Comparison of ENCODE assay signal across 23 cellular contexts in the genomic region with DNA sequence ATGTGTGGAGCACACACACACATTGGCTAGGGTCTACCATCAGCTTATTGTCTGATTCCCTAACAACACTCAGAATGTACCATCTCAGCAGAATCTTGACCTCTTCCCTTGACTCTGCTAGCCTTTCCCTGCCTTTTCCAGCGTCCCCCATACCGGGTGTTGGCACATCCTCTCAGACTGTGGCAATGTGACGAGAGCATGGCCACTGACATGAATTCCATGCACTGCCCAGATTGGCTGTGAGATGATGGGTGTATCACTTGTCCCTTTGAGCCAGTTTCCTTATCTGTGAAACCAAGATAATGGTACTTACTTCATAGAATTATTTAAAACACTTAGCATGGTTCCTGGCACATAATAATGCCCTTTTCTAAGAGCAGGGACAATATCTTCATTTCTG.
DNase-seq lines count a peak whose midpoint lies in the region; ATAC-seq and TF ChIP-seq lines count a peak whose summit lies in the region.
"Had no signal": no experiment of that assay in that cellular context is flagged by ENCODE, and none has a peak within 500 bp of the region (broad histone marks: within the 10 kb centered on the region; RNA-seq: fewer than 3 reads in every experiment).

No MANE protein-coding gene starts in this region.

- H3K4me2 ChIP-seq in mesenchymal stem cell (ENCODE audit: low read length, poor library complexity, severe bottlenecking) = no peak overlapping the region
- H3K4me2 ChIP-seq: A549; BLaER1 treated with 17β-estradiol and CSF1 and Interleukin-3, amounts not matched to agents 10 nM and 100 nM; GM23338 had no signal

- no peak overlapping the region for H2BK120ac ChIP-seq in mesenchymal stem cell (ENCODE audit: low read depth, low read length)

- no peak overlapping the region for H2AK5ac ChIP-seq in mesenchymal stem cell (ENCODE audit: low read length, severe bottlenecking)

- H3K4me1 ChIP-seq in right atrium auricular region (no peaks in the 10 kb centered on the region), heart right ventricle (peaks cover 0 to 9% (median 3%) of the 10 kb centered on the region in 9 donors), mesenchymal stem cell (ENCODE audit: control insufficient read depth, insufficient read depth, low read depth, low read length) (no peaks in the 10 kb centered on the region)
- H3K4me1 ChIP-seq: A549; BE2C; BLaER1 treated with 17β-estradiol and CSF1 and Interleukin-3, amounts not matched to agents 10 nM and 100 nM had no signal

- H3K23ac ChIP-seq in mesenchymal stem cell (ENCODE audit: low read length in 2 of 2) = peak overlapping the region in 1 of 2 experiments; percentile 59

- no peak overlapping the region for H3K4me3 ChIP-seq in right atrium auricular region
- H3K4me3 ChIP-seq in heart right ventricle = no peak overlapping the region
- no peak overlapping the region for H3K4me3 ChIP-seq in mesenchymal stem cell (ENCODE audit: insufficient read depth in 1 of 2, low read depth in 1 of 2, low read length in 2 of 2)
- H3K4me3 ChIP-seq: A549; BLaER1 treated with 17β-estradiol and CSF1 and Interleukin-3, amounts not matched to agents 10 nM and 100 nM; GM23338 had no signal

- intact Hi-C loops in Right ventricle myocardium superior (cut with DNase I) (no loop called here), heart right ventricle (cut with DNase I) (loop anchor here in 3 of 10 donors (2.0 to 5.0 kb wide), 3 partner anchors 58 to 63 kb away; partner anchors contain the start of gene EIF1B (in 1 of the 3)), left ventricle myocardium superior (cut with micrococcal nuclease) (no loop called here)

- no peak overlapping the region for H3K4ac ChIP-seq in mesenchymal stem cell (ENCODE audit: low read depth in 1 of 2, low read length in 2 of 2)

- H3K27ac Mint-ChIP-seq in activated T-cell treated with anti-CD3 and anti-CD28 coated beads, Interleukin-2, amount 50 U/mL, for 24 hours = no peak overlapping the region
- H3K27ac Mint-ChIP-seq: CD14-positive monocyte; CD4-positive, alpha-beta T cell; CD8-positive, alpha-beta memory T cell; GM23338; H9 had no signal

- H3K14ac ChIP-seq in mesenchymal stem cell (ENCODE audit: low read length in 2 of 2) = no peak overlapping the region

- H3K36me3 Mint-ChIP-seq in activated T-cell treated with anti-CD3 and anti-CD28 coated beads, Interleukin-2, amount 50 U/mL, for 24 hours (ENCODE audit: low read depth) = peaks cover 3% of the 10 kb centered on the region

- no peak overlapping the region for H2BK12ac ChIP-seq in mesenchymal stem cell (ENCODE audit: low read length in 2 of 2)

- H3K9me3 ChIP-seq in right atrium auricular region (no peaks in the 10 kb centered on the region), heart right ventricle (no peaks in the 10 kb centered on the region), mesenchymal stem cell (ENCODE audit: control insufficient read depth, low read length) (no peaks in the 10 kb centered on the region)
- H3K9me3 ChIP-seq: A549; BE2C; BLaER1 treated with 17β-estradiol and CSF1 and Interleukin-3, amounts not matched to agents 10 nM and 100 nM had no signal

- no peak overlapping the region for H2BK5ac ChIP-seq in mesenchymal stem cell (ENCODE audit: low read depth, low read length, poor library complexity, severe bottlenecking)

- DNase-seq in Right ventricle myocardium superior (no peak), right atrium auricular region (ENCODE audit: low spot score) (no peak), heart right ventricle (peak; percentile 17 to 36), left ventricle myocardium superior (no peak), mesenchymal stem cell (no peak)
- DNase-seq in activated CD8-positive, alpha-beta memory T cell treated with anti-CD3 and anti-CD28 coated beads, Interleukin-2, amount 50 U/mL, for 4 hours = no peak
- DNase-seq in activated T-cell treated with anti-CD3 and anti-CD28 coated beads, Interleukin-2, amount 50 U/mL, for 24 hours = no peak
- DNase-seq: 8988T; ACHN; AML-193; BE2C; CD4-positive, alpha-beta T cell; CD8-positive, alpha-beta memory T cell; DMS 273 treated with DMSO at 0.1 percent for 48 hours; DMS79; EL; GDM1; H9 had no signal

- H3K9ac ChIP-seq in mesenchymal stem cell (ENCODE audit: low read length) = no peak overlapping the region
- H3K9ac ChIP-seq: BLaER1 treated with 17β-estradiol and CSF1 and Interleukin-3, amounts not matched to agents 10 nM and 100 nM had no signal

- H3K9me3 Mint-ChIP-seq in activated T-cell treated with anti-CD3 and anti-CD28 coated beads, Interleukin-2, amount 50 U/mL, for 24 hours = no peaks in the 10 kb centered on the region
- H3K9me3 Mint-ChIP-seq: CD4-positive, alpha-beta T cell; CD8-positive, alpha-beta memory T cell; GM23338; H9 had no signal

- H3K79me1 ChIP-seq in mesenchymal stem cell (replicated peaks; ENCODE audit: low read length, poor library complexity, severe bottlenecking) = no peaks in the 10 kb centered on the region

- H3K36me3 ChIP-seq in right atrium auricular region (no peaks in the 10 kb centered on the region), heart right ventricle (peaks cover 0 to 6% (median 0%) of the 10 kb centered on the region in 9 donors), mesenchymal stem cell (ENCODE audit: control insufficient read depth in 1 of 2, insufficient read depth in 2 of 2, low read depth in 1 of 2, low read length in 2 of 2) (no peaks in the 10 kb centered on the region)
- H3K36me3 ChIP-seq: BE2C; BLaER1 treated with 17β-estradiol and CSF1 and Interleukin-3, amounts not matched to agents 10 nM and 100 nM had no signal

- WGBS in heart right ventricle, 2 donors = 50 to 60% methylated on average over 3 of the region's 3 CpGs
- WGBS in mesenchymal stem cell = 75% methylated on average over 3 of the region's 3 CpGs

- H2BK15ac ChIP-seq in mesenchymal stem cell (ENCODE audit: low read depth, poor library complexity, severe bottlenecking) = no peak overlapping the region

- H4K8ac ChIP-seq in mesenchymal stem cell (ENCODE audit: low read length) = no peak overlapping the region

- H3K27ac ChIP-seq in right atrium auricular region = peak overlapping the region in 1 of 2 donors; percentile 65
- peak overlapping the region in 6 of 10 donors; percentile 26 to 76 (median 64) for H3K27ac ChIP-seq in heart right ventricle
- no peak overlapping the region for H3K27ac ChIP-seq in mesenchymal stem cell (ENCODE audit: low read length, poor library complexity, severe bottlenecking)
- H3K27ac ChIP-seq: A549; BLaER1 treated with 17β-estradiol and CSF1 and Interleukin-3, amounts not matched to agents 10 nM and 100 nM had no signal

- no peaks in the 10 kb centered on the region for H3K27me3 Mint-ChIP-seq in activated T-cell treated with anti-CD3 and anti-CD28 coated beads, Interleukin-2, amount 50 U/mL, for 24 hours
- H3K27me3 Mint-ChIP-seq: CD4-positive, alpha-beta T cell; CD8-positive, alpha-beta memory T cell had no signal

- no peak overlapping the region for H2AFZ ChIP-seq in mesenchymal stem cell (ENCODE audit: low read depth, low read length)
- H2AFZ ChIP-seq: GM23338 had no signal

- H3K4me1 Mint-ChIP-seq in activated T-cell treated with anti-CD3 and anti-CD28 coated beads, Interleukin-2, amount 50 U/mL, for 24 hours (ENCODE audit: low read depth) = no peaks in the 10 kb centered on the region
- H3K4me1 Mint-ChIP-seq: CD14-positive monocyte; CD8-positive, alpha-beta memory T cell had no signal

- no peak overlapping the region for H4K91ac ChIP-seq in mesenchymal stem cell (ENCODE audit: low read length)

- ATAC-seq in Right ventricle myocardium superior (ENCODE audit: poor library complexity) (peak; percentile 91), heart right ventricle (peak; percentile 76 to 95 (median 88)), left ventricle myocardium superior (peak; percentile 94)
- ATAC-seq: A549, GM23338, HCT116 had no signal

- H3K18ac ChIP-seq in mesenchymal stem cell (ENCODE audit: low read depth in 1 of 2, low read length in 2 of 2) = no peak overlapping the region

- TF ChIP-seq CTCF in right atrium auricular region (IDR thresholded peaks at IDR 0.05) = no peak
- no peak for TF ChIP-seq CTCF in heart right ventricle (IDR thresholded peaks at IDR 0.05)

- H3K4me3 Mint-ChIP-seq in activated T-cell treated with anti-CD3 and anti-CD28 coated beads, Interleukin-2, amount 50 U/mL, for 24 hours = no peak overlapping the region
- H3K4me3 Mint-ChIP-seq: CD14-positive monocyte; CD4-positive, alpha-beta T cell; CD8-positive, alpha-beta memory T cell; GM23338; H9 had no signal

- H3K27me3 ChIP-seq in right atrium auricular region (no peaks in the 10 kb centered on the region), heart right ventricle (no peaks in the 10 kb centered on the region), mesenchymal stem cell (ENCODE audit: control insufficient read depth in 1 of 2, insufficient read depth in 1 of 2, low read length in 2 of 2) (no peaks in the 10 kb centered on the region)
- H3K27me3 ChIP-seq: BE2C; BLaER1 treated with 17β-estradiol and CSF1 and Interleukin-3, amounts not matched to agents 10 nM and 100 nM had no signal

Comparison
In these comparisons a context has a peak if more than half of its experiments do, and no peak if none do; other contexts are left out.
1. DNase-seq: peak in heart right ventricle (2 of 2); none in Right ventricle myocardium superior (single experiment), right atrium auricular region (single experiment), left ventricle myocardium superior (single experiment), activated CD8-positive, alpha-beta memory T cell treated with anti-CD3 and anti-CD28 coated beads, Interleukin-2, amount 50 U/mL, for 4 hours (single experiment), activated T-cell treated with anti-CD3 and anti-CD28 coated beads, Interleukin-2, amount 50 U/mL, for 24 hours (single experiment) and mesenchymal stem cell (single experiment).
2. Peak in every context shown above with its lines, with median percentiles within 50 percentile points of each other: ATAC-seq.